In the genomic region with DNA sequence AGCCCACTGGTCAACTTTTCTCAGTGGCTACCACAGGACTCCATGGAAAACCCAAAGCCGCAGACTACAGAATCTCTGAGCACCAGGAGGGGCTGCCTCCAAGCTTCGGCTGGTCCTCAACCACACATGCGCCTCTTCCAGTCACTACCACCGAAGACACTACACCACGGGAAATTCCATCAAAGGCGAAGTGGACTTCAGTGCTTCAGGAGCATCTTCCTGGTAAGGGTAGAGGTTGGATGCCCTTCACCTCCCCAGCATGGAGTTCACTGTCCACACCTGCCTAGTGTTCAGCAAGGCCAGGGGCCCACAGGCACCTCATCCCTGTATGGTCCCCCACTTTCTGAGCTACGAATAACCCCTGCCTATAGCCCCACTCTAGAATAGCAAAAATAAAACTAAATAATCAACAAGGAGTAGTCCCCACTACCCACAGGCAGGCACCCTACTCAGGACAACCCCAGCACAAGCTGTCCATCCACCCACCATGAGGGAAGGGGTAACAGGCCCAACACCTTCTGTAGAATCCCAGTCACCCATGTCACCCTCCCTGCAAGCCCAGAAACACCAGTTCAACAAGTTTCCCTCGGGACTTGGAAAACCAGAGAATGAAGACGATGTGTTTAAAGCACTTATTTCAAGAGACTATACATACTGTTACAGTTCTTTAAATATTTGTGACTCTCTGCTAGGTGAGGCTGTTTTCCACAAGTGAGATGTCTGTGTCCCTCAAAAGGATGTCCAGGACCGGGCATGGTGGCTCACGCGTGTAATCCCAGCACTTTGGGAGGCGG, we compare ENCODE assay signal across 9 cellular contexts. TPM values are rescaled to one million over a fixed set of nuclear protein-coding genes. Genes with fewer than 3 reads are reported as not detected.
DNase-seq lines count a peak whose midpoint lies in the region; ATAC-seq and TF ChIP-seq lines count a peak whose summit lies in the region.
"Had no signal": no experiment of that assay in that cellular context is flagged by ENCODE, and none has a peak within 500 bp of the region (broad histone marks: within the 10 kb centered on the region; RNA-seq: fewer than 3 reads in every experiment).

No MANE protein-coding gene starts in this region.

- H3F3A ChIP-seq in DOHH2 (ENCODE audit: control insufficient read depth, insufficient read depth), result no peaks in the 10 kb centered on the region
- H3F3A ChIP-seq in neural progenitor cell (ENCODE audit: low read depth), result peaks cover 29% of the 10 kb centered on the region

- H3K79me2 ChIP-seq in DOHH2 (ENCODE audit: control insufficient read depth, low read length), result peaks cover 90% of the 10 kb centered on the region
- peaks cover 82% of the 10 kb centered on the region for H3K79me2 ChIP-seq in neural progenitor cell (ENCODE audit: low read depth)

- H3K27ac Mint-ChIP-seq in central memory CD8-positive, alpha-beta T cell (ENCODE audit: low read depth), result peak overlapping the region; percentile 49
- no peak overlapping the region for H3K27ac Mint-ChIP-seq in neural progenitor cell

- H3K4me3 ChIP-seq in DOHH2 (ENCODE audit: low read length) (peak overlapping the region; percentile 84), MG63 (peak overlapping the region; percentile 84), neural progenitor cell (no peak overlapping the region)

- peaks cover 23% of the 10 kb centered on the region for H4K20me1 ChIP-seq in DOHH2 (ENCODE audit: control insufficient read depth, insufficient read depth, low read depth, low read length)
- H4K20me1 ChIP-seq in neural progenitor cell (ENCODE audit: low read depth), result peaks cover 72% of the 10 kb centered on the region

- no peak for TF ChIP-seq CTCF in DOHH2 (IDR thresholded peaks at IDR 0.05; ENCODE audit: low read depth, low read length, poor library complexity, severe bottlenecking)
- TF ChIP-seq CTCF in neural progenitor cell (IDR thresholded peaks at IDR 0.05), result no peak

- H3K4me1 Mint-ChIP-seq in central memory CD8-positive, alpha-beta T cell, result peaks cover 60% of the 10 kb centered on the region
- peaks cover 34% of the 10 kb centered on the region for H3K4me1 Mint-ChIP-seq in neural progenitor cell

- H3K27me3 Mint-ChIP-seq in central memory CD8-positive, alpha-beta T cell, result no peaks in the 10 kb centered on the region
- H3K27me3 Mint-ChIP-seq in neural progenitor cell (ENCODE audit: insufficient read depth, low read depth), result peaks cover 7% of the 10 kb centered on the region

- no peak overlapping the region for H3K9ac ChIP-seq in neural progenitor cell

- H3K27me3 ChIP-seq in DOHH2 (ENCODE audit: control insufficient read depth, low read length) (no peaks in the 10 kb centered on the region), MG63 (no peaks in the 10 kb centered on the region), neural progenitor cell (no peaks in the 10 kb centered on the region)

- H3K9me3 Mint-ChIP-seq in central memory CD8-positive, alpha-beta T cell, result no peaks in the 10 kb centered on the region
- H3K9me3 Mint-ChIP-seq in neural progenitor cell, result no peaks in the 10 kb centered on the region

- H3K4me3 Mint-ChIP-seq in central memory CD8-positive, alpha-beta T cell, result peak overlapping the region; percentile 87
- H3K4me3 Mint-ChIP-seq in neural progenitor cell, result peak overlapping the region; percentile 98

- H3K4me2 ChIP-seq in DOHH2 (ENCODE audit: low read length) (peak overlapping the region; percentile 90), neural progenitor cell (no peak overlapping the region)

- H3K27ac ChIP-seq in DOHH2 (ENCODE audit: low read depth, low read length), result no peak overlapping the region
- H3K27ac ChIP-seq in neural progenitor cell, result no peak overlapping the region

- no peak for ATAC-seq in central memory CD8-positive, alpha-beta T cell (replicated peaks; ENCODE audit: extremely low read depth, poor library complexity, severe bottlenecking)
- ATAC-seq in GM19397 (IDR thresholded peaks at IDR 0.05; ENCODE audit: unreplicated experiment) (no peak), HG03108 (IDR thresholded peaks at IDR 0.05; ENCODE audit: unreplicated experiment) (no peak)

- DNase-seq in MG63, result no peak
- no peak for DNase-seq in central memory CD8-positive, alpha-beta T cell (ENCODE audit: low spot score in 2 of 2)
- no peak for DNase-seq in neural progenitor cell (ENCODE audit: low spot score)
- no peak for DNase-seq in NCI-H2029 (lab: John Stamatoyannopoulos, UW)
- DNase-seq in COR-L47 (lab: John Stamatoyannopoulos, UW), result no peak
- DNase-seq: SW 1271 had no signal

- H3K36me3 ChIP-seq in DOHH2 (ENCODE audit: control insufficient read depth, low read length), result peaks cover 51% of the 10 kb centered on the region
- H3K36me3 ChIP-seq in MG63, result peaks cover 70% of the 10 kb centered on the region
- no peaks in the 10 kb centered on the region for H3K36me3 ChIP-seq in neural progenitor cell

- H3K9me3 ChIP-seq in DOHH2 (ENCODE audit: control insufficient read depth, insufficient read depth, low read length) (no peaks in the 10 kb centered on the region), MG63 (no peaks in the 10 kb centered on the region), neural progenitor cell (ENCODE audit: low read depth) (no peaks in the 10 kb centered on the region)

- peaks cover 44% of the 10 kb centered on the region for H3K4me1 ChIP-seq in DOHH2 (ENCODE audit: control insufficient read depth, low read length)
- peaks cover 17% of the 10 kb centered on the region for H3K4me1 ChIP-seq in neural progenitor cell

- H2AFZ ChIP-seq in neural progenitor cell (replicated peaks), result no peak overlapping the region

- H3K9me2 ChIP-seq in DOHH2 (replicated peaks; ENCODE audit: control insufficient read depth, low read length), result no peaks in the 10 kb centered on the region

- H3K36me3 Mint-ChIP-seq in central memory CD8-positive, alpha-beta T cell (ENCODE audit: insufficient read depth), result peaks cover 21% of the 10 kb centered on the region
- H3K36me3 Mint-ChIP-seq in neural progenitor cell, result peaks cover 14% of the 10 kb centered on the region

RNA-seq across cellular contexts. Expression of a gene that starts 2.6 kb away (rescaled TPM):
- total RNA-seq in MG63 (2014; rRNA removed; shearing (Covaris generic); ENCODE audit: low replicate concordance), result 680 and 772 TPM in 2 replicates
- 179 and 224 TPM in 2 replicates for total RNA-seq in neural progenitor cell (ENCODE audit: low replicate concordance)

RNA-seq across cellular contexts. Expression of a gene that starts 33.7 kb away (rescaled TPM):
- 96.2 and 153 TPM in 2 replicates for total RNA-seq in MG63 (2014; rRNA removed; shearing (Covaris generic); ENCODE audit: low replicate concordance)
- 71.0 and 120 TPM in 2 replicates for total RNA-seq in neural progenitor cell (ENCODE audit: low replicate concordance)
